Comparison of ENCODE assay signal across 1 cellular context in genomic region chr3:73144276-73144675, GRCh38.
A peak's percentile ranks its signal among the peaks of the same experiment; 100 is the strongest.
TF ChIP-seq lines count a peak whose summit lies in the region.

No MANE protein-coding gene starts in this region.

TF ChIP-seq in K562, 482 proteins besides CTCF, POLR2A, EP300 and RAD21 (continued from another document):
- TF ChIP-seq, protein P1, sequence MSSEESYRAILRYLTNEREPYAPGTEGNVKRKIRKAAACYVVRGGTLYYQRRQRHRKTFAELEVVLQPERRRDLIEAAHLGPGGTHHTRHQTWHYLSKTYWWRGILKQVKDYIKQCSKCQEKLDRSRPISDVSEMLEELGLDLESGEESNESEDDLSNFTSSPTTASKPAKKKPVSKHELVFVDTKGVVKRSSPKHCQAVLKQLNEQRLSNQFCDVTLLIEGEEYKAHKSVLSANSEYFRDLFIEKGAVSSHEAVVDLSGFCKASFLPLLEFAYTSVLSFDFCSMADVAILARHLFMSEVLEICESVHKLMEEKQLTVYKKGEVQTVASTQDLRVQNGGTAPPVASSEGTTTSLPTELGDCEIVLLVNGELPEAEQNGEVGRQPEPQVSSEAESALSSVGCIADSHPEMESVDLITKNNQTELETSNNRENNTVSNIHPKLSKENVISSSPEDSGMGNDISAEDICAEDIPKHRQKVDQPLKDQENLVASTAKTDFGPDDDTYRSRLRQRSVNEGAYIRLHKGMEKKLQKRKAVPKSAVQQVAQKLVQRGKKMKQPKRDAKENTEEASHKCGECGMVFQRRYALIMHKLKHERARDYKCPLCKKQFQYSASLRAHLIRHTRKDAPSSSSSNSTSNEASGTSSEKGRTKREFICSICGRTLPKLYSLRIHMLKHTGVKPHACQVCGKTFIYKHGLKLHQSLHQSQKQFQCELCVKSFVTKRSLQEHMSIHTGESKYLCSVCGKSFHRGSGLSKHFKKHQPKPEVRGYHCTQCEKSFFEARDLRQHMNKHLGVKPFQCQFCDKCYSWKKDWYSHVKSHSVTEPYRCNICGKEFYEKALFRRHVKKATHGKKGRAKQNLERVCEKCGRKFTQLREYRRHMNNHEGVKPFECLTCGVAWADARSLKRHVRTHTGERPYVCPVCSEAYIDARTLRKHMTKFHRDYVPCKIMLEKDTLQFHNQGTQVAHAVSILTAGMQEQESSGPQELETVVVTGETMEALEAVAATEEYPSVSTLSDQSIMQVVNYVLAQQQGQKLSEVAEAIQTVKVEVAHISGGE (CRISPR knock-in tag; IDR thresholded peaks at IDR 0.05): peak in 1 of 3 experiments; percentile 1; a peak in 1 of 6 replicates
- TF ChIP-seq SAP30 (IDR thresholded peaks at IDR 0.05; ENCODE audit: borderline replicate concordance, insufficient read depth, low read depth, low read length, poor library complexity, severe bottlenecking): no peak
- TF ChIP-seq FOXJ3 (CRISPR knock-in tag; IDR thresholded peaks at IDR 0.05): no peak
- peak; percentile 30 for TF ChIP-seq RBBP5 (IDR thresholded peaks at IDR 0.05; ENCODE audit: borderline replicate concordance, insufficient read depth, low read length, poor library complexity, severe bottlenecking)
- TF ChIP-seq NFE2L1 (tag; IDR thresholded peaks at IDR 0.05; ENCODE audit: borderline replicate concordance, low read depth): no peak
- TF ChIP-seq MBD2 (IDR thresholded peaks at IDR 0.05; ENCODE audit: borderline replicate concordance, low read depth): peak; percentile 7; the same call in 1 of the 2 replicates
- TF ChIP-seq, protein P2, sequence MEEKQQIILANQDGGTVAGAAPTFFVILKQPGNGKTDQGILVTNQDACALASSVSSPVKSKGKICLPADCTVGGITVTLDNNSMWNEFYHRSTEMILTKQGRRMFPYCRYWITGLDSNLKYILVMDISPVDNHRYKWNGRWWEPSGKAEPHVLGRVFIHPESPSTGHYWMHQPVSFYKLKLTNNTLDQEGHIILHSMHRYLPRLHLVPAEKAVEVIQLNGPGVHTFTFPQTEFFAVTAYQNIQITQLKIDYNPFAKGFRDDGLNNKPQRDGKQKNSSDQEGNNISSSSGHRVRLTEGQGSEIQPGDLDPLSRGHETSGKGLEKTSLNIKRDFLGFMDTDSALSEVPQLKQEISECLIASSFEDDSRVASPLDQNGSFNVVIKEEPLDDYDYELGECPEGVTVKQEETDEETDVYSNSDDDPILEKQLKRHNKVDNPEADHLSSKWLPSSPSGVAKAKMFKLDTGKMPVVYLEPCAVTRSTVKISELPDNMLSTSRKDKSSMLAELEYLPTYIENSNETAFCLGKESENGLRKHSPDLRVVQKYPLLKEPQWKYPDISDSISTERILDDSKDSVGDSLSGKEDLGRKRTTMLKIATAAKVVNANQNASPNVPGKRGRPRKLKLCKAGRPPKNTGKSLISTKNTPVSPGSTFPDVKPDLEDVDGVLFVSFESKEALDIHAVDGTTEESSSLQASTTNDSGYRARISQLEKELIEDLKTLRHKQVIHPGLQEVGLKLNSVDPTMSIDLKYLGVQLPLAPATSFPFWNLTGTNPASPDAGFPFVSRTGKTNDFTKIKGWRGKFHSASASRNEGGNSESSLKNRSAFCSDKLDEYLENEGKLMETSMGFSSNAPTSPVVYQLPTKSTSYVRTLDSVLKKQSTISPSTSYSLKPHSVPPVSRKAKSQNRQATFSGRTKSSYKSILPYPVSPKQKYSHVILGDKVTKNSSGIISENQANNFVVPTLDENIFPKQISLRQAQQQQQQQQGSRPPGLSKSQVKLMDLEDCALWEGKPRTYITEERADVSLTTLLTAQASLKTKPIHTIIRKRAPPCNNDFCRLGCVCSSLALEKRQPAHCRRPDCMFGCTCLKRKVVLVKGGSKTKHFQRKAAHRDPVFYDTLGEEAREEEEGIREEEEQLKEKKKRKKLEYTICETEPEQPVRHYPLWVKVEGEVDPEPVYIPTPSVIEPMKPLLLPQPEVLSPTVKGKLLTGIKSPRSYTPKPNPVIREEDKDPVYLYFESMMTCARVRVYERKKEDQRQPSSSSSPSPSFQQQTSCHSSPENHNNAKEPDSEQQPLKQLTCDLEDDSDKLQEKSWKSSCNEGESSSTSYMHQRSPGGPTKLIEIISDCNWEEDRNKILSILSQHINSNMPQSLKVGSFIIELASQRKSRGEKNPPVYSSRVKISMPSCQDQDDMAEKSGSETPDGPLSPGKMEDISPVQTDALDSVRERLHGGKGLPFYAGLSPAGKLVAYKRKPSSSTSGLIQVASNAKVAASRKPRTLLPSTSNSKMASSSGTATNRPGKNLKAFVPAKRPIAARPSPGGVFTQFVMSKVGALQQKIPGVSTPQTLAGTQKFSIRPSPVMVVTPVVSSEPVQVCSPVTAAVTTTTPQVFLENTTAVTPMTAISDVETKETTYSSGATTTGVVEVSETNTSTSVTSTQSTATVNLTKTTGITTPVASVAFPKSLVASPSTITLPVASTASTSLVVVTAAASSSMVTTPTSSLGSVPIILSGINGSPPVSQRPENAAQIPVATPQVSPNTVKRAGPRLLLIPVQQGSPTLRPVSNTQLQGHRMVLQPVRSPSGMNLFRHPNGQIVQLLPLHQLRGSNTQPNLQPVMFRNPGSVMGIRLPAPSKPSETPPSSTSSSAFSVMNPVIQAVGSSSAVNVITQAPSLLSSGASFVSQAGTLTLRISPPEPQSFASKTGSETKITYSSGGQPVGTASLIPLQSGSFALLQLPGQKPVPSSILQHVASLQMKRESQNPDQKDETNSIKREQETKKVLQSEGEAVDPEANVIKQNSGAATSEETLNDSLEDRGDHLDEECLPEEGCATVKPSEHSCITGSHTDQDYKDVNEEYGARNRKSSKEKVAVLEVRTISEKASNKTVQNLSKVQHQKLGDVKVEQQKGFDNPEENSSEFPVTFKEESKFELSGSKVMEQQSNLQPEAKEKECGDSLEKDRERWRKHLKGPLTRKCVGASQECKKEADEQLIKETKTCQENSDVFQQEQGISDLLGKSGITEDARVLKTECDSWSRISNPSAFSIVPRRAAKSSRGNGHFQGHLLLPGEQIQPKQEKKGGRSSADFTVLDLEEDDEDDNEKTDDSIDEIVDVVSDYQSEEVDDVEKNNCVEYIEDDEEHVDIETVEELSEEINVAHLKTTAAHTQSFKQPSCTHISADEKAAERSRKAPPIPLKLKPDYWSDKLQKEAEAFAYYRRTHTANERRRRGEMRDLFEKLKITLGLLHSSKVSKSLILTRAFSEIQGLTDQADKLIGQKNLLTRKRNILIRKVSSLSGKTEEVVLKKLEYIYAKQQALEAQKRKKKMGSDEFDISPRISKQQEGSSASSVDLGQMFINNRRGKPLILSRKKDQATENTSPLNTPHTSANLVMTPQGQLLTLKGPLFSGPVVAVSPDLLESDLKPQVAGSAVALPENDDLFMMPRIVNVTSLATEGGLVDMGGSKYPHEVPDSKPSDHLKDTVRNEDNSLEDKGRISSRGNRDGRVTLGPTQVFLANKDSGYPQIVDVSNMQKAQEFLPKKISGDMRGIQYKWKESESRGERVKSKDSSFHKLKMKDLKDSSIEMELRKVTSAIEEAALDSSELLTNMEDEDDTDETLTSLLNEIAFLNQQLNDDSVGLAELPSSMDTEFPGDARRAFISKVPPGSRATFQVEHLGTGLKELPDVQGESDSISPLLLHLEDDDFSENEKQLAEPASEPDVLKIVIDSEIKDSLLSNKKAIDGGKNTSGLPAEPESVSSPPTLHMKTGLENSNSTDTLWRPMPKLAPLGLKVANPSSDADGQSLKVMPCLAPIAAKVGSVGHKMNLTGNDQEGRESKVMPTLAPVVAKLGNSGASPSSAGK (IDR thresholded peaks at IDR 0.05): 0 out of 2 replicates have a peak, but pooled peaks have one; percentile 4
- TF ChIP-seq, protein P3, sequence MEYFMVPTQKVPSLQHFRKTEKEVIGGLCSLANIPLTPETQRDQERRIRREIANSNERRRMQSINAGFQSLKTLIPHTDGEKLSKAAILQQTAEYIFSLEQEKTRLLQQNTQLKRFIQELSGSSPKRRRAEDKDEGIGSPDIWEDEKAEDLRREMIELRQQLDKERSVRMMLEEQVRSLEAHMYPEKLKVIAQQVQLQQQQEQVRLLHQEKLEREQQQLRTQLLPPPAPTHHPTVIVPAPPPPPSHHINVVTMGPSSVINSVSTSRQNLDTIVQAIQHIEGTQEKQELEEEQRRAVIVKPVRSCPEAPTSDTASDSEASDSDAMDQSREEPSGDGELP (CRISPR knock-in tag; IDR thresholded peaks at IDR 0.05; ENCODE audit: borderline replicate concordance): 0 out of 2 replicates have a peak, but pooled peaks have one; percentile 35
- TF ChIP-seq RBM34 (IDR thresholded peaks at IDR 0.05; ENCODE audit: borderline replicate concordance, insufficient read depth, low read length): no peak
- no peak for TF ChIP-seq CTCFL (IDR thresholded peaks at IDR 0.05; ENCODE audit: borderline replicate concordance, insufficient read depth, low read depth, low read length, poor library complexity, severe bottlenecking)
- TF ChIP-seq SMAD2 (IDR thresholded peaks at IDR 0.05; ENCODE audit: low read depth, low read length): no peak
- TF ChIP-seq CREB3 (tag; conservative IDR thresholded peaks at IDR 0.05; ENCODE audit: low read depth): no peak
